Comparison of ENCODE assay signal across 8 cellular contexts in genomic region chr16:85564277-85565051, GRCh38. TPM values are rescaled to one million over a fixed set of nuclear protein-coding genes. Genes with fewer than 3 reads are reported as not detected.
DNase-seq lines count a peak whose midpoint lies in the region; ATAC-seq and TF ChIP-seq lines count a peak whose summit lies in the region.

No MANE protein-coding gene starts in this region.

- peaks cover 10% of the 10 kb centered on the region for H3K27me3 ChIP-seq in foreskin keratinocyte
- no peaks in the 10 kb centered on the region for H3K27me3 ChIP-seq in uterus

- no peak for TF ChIP-seq POLR2A in uterus (IDR thresholded peaks at IDR 0.05)

- peaks cover 93% of the 10 kb centered on the region for H3K4me1 Mint-ChIP-seq in stimulated activated effector memory CD8-positive, alpha-beta T cell treated with anti-CD3 and anti-CD28 coated beads, Interleukin-12 subunit alpha, Interleukin-12 subunit beta, amount 100 ng/mL, for 72 hours

- H3K9me3 Mint-ChIP-seq in stimulated activated effector memory CD8-positive, alpha-beta T cell treated with anti-CD3 and anti-CD28 coated beads, Interleukin-12 subunit alpha, Interleukin-12 subunit beta, amount 100 ng/mL, for 72 hours: no peaks in the 10 kb centered on the region

- no peaks in the 10 kb centered on the region for H3K9me3 ChIP-seq in uterus

- DNase-seq in GM20000 (ENCODE audit: low spot score) (no peak), foreskin keratinocyte (no peak), SW480 (ENCODE audit: low spot score) (no peak), uterus (no peak), NCI-H187 treated with DMSO at 0.1 percent for 48 hours (lab: John Stamatoyannopoulos, UW) (no peak)
- DNase-seq in stimulated activated effector memory CD8-positive, alpha-beta T cell treated with anti-CD3 and anti-CD28 coated beads, Interleukin-12 subunit alpha, Interleukin-12 subunit beta, amount 100 ng/mL, for 72 hours (ENCODE audit: low spot score in 2 of 2): peak; percentile 51 to 77

- H3K4me3 Mint-ChIP-seq in stimulated activated effector memory CD8-positive, alpha-beta T cell treated with anti-CD3 and anti-CD28 coated beads, Interleukin-12 subunit alpha, Interleukin-12 subunit beta, amount 100 ng/mL, for 72 hours: peak overlapping the region; percentile 14

- no peaks in the 10 kb centered on the region for H3K36me3 ChIP-seq in uterus

- H3K4me1 ChIP-seq in foreskin keratinocyte (no peaks in the 10 kb centered on the region), uterus (peaks cover 0 to 7% of the 10 kb centered on the region in 2 donors)

- H3K4me3 ChIP-seq in uterus: no peak overlapping the region

- intact Hi-C loops in uterus (cut with DNase I; ENCODE audit: low total_unique reads): no loop called here

- peak; percentile 55 for TF ChIP-seq CTCF in GM20000 (IDR thresholded peaks at IDR 0.05; ENCODE audit: extremely low read depth, missing control alignments)
- TF ChIP-seq CTCF in VCaP (conservative IDR thresholded peaks at IDR 0.05): peak; percentile 20; the same call in 1 of the 2 replicates
- peak; percentile 66 for TF ChIP-seq CTCF in foreskin keratinocyte (conservative IDR thresholded peaks at IDR 0.05)
- no peak for TF ChIP-seq CTCF in uterus (IDR thresholded peaks at IDR 0.05)

- H3K27ac ChIP-seq in VCaP: peak overlapping the region; percentile 47; the same call in 1 of the 2 replicates
- H3K27ac ChIP-seq in foreskin keratinocyte: no peak overlapping the region
- no peak overlapping the region for H3K27ac ChIP-seq in uterus

- H3K36me3 Mint-ChIP-seq in stimulated activated effector memory CD8-positive, alpha-beta T cell treated with anti-CD3 and anti-CD28 coated beads, Interleukin-12 subunit alpha, Interleukin-12 subunit beta, amount 100 ng/mL, for 72 hours: peaks cover 22% of the 10 kb centered on the region

- peak overlapping the region; percentile 78 for H3K27ac Mint-ChIP-seq in stimulated activated effector memory CD8-positive, alpha-beta T cell treated with anti-CD3 and anti-CD28 coated beads, Interleukin-12 subunit alpha, Interleukin-12 subunit beta, amount 100 ng/mL, for 72 hours

- peak; percentile 20 for ATAC-seq in foreskin keratinocyte
- ATAC-seq in stimulated activated effector memory CD8-positive, alpha-beta T cell treated with anti-CD3 and anti-CD28 coated beads, Interleukin-12 subunit alpha, Interleukin-12 subunit beta, amount 100 ng/mL, for 72 hours: peak; percentile 91
- no peak for ATAC-seq in GM21423 (IDR thresholded peaks at IDR 0.05; ENCODE audit: unreplicated experiment)

RNA-seq across cellular contexts. Expression of gene GSE1, which starts 48.7 kb away (rescaled TPM):
- 5.9 and 8.2 TPM in 2 replicates for total RNA-seq in foreskin keratinocyte
- 1.9 and 2.1 TPM in 2 replicates for polyA plus RNA-seq in foreskin keratinocyte
- 100 to 1,000 TPM in 1 of 4 donors, 10 to 100 TPM in 3; 32.6 to 128 (median 73.9) TPM for total RNA-seq in uterus

Comparison
In these comparisons a context has a peak if more than half of its experiments do, and no peak if none do; other contexts are left out.
1. DNase-seq: peak in stimulated activated effector memory CD8-positive, alpha-beta T cell treated with anti-CD3 and anti-CD28 coated beads, Interleukin-12 subunit alpha, Interleukin-12 subunit beta, amount 100 ng/mL, for 72 hours (2 of 2); none in GM20000 (single experiment), foreskin keratinocyte (0 of 2), SW480 (single experiment), uterus (0 of 2) and NCI-H187 treated with DMSO at 0.1 percent for 48 hours (single experiment).
2. CTCF ChIP-seq: peak in GM20000 (single experiment), VCaP (single experiment) and foreskin keratinocyte (single experiment); none in uterus (0 of 4).